18 cellular contexts compared by ENCODE assay signal in the genomic region with DNA sequence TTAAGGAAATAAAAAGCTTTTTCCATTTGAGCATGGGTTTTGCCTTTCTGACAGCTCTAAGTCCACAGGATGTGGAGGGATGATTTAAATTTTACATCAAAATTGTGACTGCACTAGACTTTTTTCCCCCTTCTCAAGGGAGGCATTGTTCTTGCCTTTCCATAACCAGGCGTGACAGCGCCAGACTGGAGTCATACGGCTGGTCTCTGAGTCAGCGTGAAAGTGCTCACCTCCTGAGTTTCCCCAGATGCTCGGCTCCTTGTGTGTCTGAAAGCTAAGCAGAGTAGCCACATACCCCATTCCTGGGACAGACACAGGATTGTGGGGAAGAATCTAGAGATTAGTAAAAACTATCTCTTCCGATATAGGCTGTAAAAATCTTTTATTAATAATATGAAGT. TPM values are rescaled to one million over a fixed set of nuclear protein-coding genes. Genes with fewer than 3 reads are reported as not detected.
DNase-seq lines count a peak whose midpoint lies in the region; ATAC-seq, FAIRE-seq and TF ChIP-seq lines count a peak whose summit lies in the region.
"Had no signal": no experiment of that assay in that cellular context is flagged by ENCODE, and none has a peak within 500 bp of the region (broad histone marks: within the 10 kb centered on the region; RNA-seq: fewer than 3 reads in every experiment).

No MANE protein-coding gene starts in this region.

- H3K4me1 ChIP-seq in GM23338 (ENCODE audit: insufficient read depth) = no peaks in the 10 kb centered on the region; the same call in 1 of the 2 replicates
- H3K4me1 ChIP-seq: colonic mucosa, gastrocnemius medialis had no signal

- peaks cover 3% of the 10 kb centered on the region; the same call in 1 of the 3 replicates for H3K36me3 Mint-ChIP-seq in GM23338 (ENCODE audit: low read depth)
- H3K36me3 Mint-ChIP-seq: CD4-positive, alpha-beta memory T cell had no signal

- H3K36me3 ChIP-seq in GM23338 (ENCODE audit: insufficient read depth) = no peaks in the 10 kb centered on the region
- H3K36me3 ChIP-seq: colonic mucosa, gastrocnemius medialis had no signal

- peaks cover 12% of the 10 kb centered on the region; the same call in 2 of the 3 replicates for H3K4me1 Mint-ChIP-seq in GM23338
- H3K4me1 Mint-ChIP-seq: CD4-positive, alpha-beta memory T cell had no signal

- H3K9me2 ChIP-seq in GM23338 (ENCODE audit: insufficient read depth) = no peaks in the 10 kb centered on the region

- no peaks in the 10 kb centered on the region for H3K79me2 ChIP-seq in GM23338 (replicated peaks; ENCODE audit: insufficient read depth)

- H3K9me3 Mint-ChIP-seq in GM23338 = no peaks in the 10 kb centered on the region

- H2AFZ ChIP-seq in GM23338 = no peak overlapping the region

- no peaks in the 10 kb centered on the region for H4K20me1 ChIP-seq in GM23338 (replicated peaks; ENCODE audit: insufficient read depth)

- peak; percentile 45; the same call in 1 of the 3 replicates for ATAC-seq in GM23338
- ATAC-seq in HG03460 (IDR thresholded peaks at IDR 0.05; ENCODE audit: unreplicated experiment) = no peak
- no peak for ATAC-seq in esophagus mucosa
- ATAC-seq: gastrocnemius medialis had no signal

- no peak overlapping the region for H3K4me3 Mint-ChIP-seq in GM23338
- H3K4me3 Mint-ChIP-seq: CD4-positive, alpha-beta memory T cell had no signal

- no peaks in the 10 kb centered on the region for H3F3A ChIP-seq in GM23338 (replicated peaks; ENCODE audit: low read depth)

- peak overlapping the region; percentile 49; the same call in 1 of the 2 replicates for H3K27ac Mint-ChIP-seq in GM23338
- H3K27ac Mint-ChIP-seq: CD4-positive, alpha-beta memory T cell; progenitor cell of endocrine pancreas had no signal

- no peak for FAIRE-seq in RCC 7860 (lab: Jason Lieb, UNC)

- no peak for TF ChIP-seq CTCF in GM23338 (conservative IDR thresholded peaks at IDR 0.05; ENCODE audit: low read depth in 2 of 2)

- no peaks in the 10 kb centered on the region for H3K27me3 Mint-ChIP-seq in GM23338 (ENCODE audit: insufficient read depth, low read depth, poor library complexity)
- H3K27me3 Mint-ChIP-seq: CD4-positive, alpha-beta memory T cell; progenitor cell of endocrine pancreas had no signal

- H3K4me3 ChIP-seq in GM23338 = no peak overlapping the region
- H3K4me3 ChIP-seq: colonic mucosa, gastrocnemius medialis had no signal

- H3K27ac ChIP-seq in GM23338 (ENCODE audit: low read depth) = no peak overlapping the region
- H3K27ac ChIP-seq: colonic mucosa, gastrocnemius medialis had no signal

- no peaks in the 10 kb centered on the region for H3K27me3 ChIP-seq in GM23338 (ENCODE audit: insufficient read depth)
- H3K27me3 ChIP-seq: colonic mucosa, gastrocnemius medialis had no signal

- no peak overlapping the region for H3K4me2 ChIP-seq in GM23338

- DNase-seq in GM23338 (ENCODE audit: low spot score) = peak; percentile 6
- peak; percentile 8 for DNase-seq in NCI-H460 (ENCODE audit: extremely low read depth, low read depth)
- DNase-seq in ecto neural progenitor cell (ENCODE audit: low spot score) = peak; percentile 71
- peak; percentile 3 for DNase-seq in midbrain (lab: John Stamatoyannopoulos, UW)
- DNase-seq in RCC 7860 (ENCODE audit: low spot score) = no peak
- DNase-seq in Kasumi-1 (lab: John Stamatoyannopoulos, UW) = no peak
- DNase-seq: activated CD4-positive, alpha-beta T cell treated with anti-CD3 and anti-CD28 coated beads, Interleukin-2, amount 50 U/mL, for 4 hours; activated gamma-delta T cell; colonic mucosa; gastrocnemius medialis; MM.1S; NK-92 treated with Interleukin-12 subunit alpha and Interleukin-12 subunit beta, amount 100 ng/mL, for 24 hours; T-helper 2 cell had no signal

TF ChIP-seq in GM23338, 12 proteins besides CTCF, POLR2A, EP300 and RAD21 (continues in another document):
- TF ChIP-seq CREB1 (CRISPR knock-in tag; IDR thresholded peaks at IDR 0.05; ENCODE audit: low read depth) (no peak), POLR2AphosphoS5 (IDR thresholded peaks at IDR 0.05; ENCODE audit: low read depth) (no peak), EZH2 (IDR thresholded peaks at IDR 0.05; ENCODE audit: low read depth, unreplicated experiment) (no peak), STAT1 (IDR thresholded peaks at IDR 0.05; ENCODE audit: unreplicated experiment) (no peak), ZNF331 (CRISPR knock-in tag; IDR thresholded peaks at IDR 0.05; ENCODE audit: low read depth) (no peak), EZH2phosphoT487 (IDR thresholded peaks at IDR 0.05; ENCODE audit: unreplicated experiment) (no peak), REST (IDR thresholded peaks at IDR 0.05; ENCODE audit: unreplicated experiment) (no peak), NANOG (IDR thresholded peaks at IDR 0.05; ENCODE audit: borderline replicate concordance) (no peak), JUNB (IDR thresholded peaks at IDR 0.05; ENCODE audit: unreplicated experiment) (no peak)
- TF ChIP-seq, protein P1, sequence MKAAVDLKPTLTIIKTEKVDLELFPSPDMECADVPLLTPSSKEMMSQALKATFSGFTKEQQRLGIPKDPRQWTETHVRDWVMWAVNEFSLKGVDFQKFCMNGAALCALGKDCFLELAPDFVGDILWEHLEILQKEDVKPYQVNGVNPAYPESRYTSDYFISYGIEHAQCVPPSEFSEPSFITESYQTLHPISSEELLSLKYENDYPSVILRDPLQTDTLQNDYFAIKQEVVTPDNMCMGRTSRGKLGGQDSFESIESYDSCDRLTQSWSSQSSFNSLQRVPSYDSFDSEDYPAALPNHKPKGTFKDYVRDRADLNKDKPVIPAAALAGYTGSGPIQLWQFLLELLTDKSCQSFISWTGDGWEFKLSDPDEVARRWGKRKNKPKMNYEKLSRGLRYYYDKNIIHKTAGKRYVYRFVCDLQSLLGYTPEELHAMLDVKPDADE (IDR thresholded peaks at IDR 0.05) = no peak

RNA-seq across cellular contexts. Expression of gene SOX5, which starts 43.1 kb away (rescaled TPM):
- 2.1 and 4.7 TPM in 2 replicates for total RNA-seq in GM23338 (2014; rRNA removed; shearing (Covaris generic))
- 1.0 and 1.5 TPM in 2 replicates for polyA plus RNA-seq in GM23338 (2016; fragmentation: Nextera tagmentation; extraction: Ambion mirVana)
- not detected in 2 replicates for total RNA-seq in NCI-H460 (2014; rRNA removed; shearing (Covaris generic))
- not detected in 2 replicates for polyA plus RNA-seq in NCI-H460 (2014; cell fraction: nucleus; rRNA removed)
- 0.48 TPM for total RNA-seq in esophagus mucosa
- total RNA-seq: CD4-positive, alpha-beta memory T cell; lung microvascular endothelial cell had no signal

Comparison
In these comparisons a context has a peak if more than half of its experiments do, and no peak if none do; other contexts are left out.
1. DNase-seq: peak in GM23338 (single experiment), NCI-H460 (single experiment), ecto neural progenitor cell (single experiment) and midbrain (single experiment); none in RCC 7860 (single experiment) and Kasumi-1 (0 of 2).